ENCODE assay signal across 10 cellular contexts in genomic region chr3:66473637-66474036, GRCh38. TPM values are rescaled to one million over a fixed set of nuclear protein-coding genes. Genes with fewer than 3 reads are reported as not detected.
DNase-seq lines count a peak whose midpoint lies in the region; ATAC-seq, FAIRE-seq and TF ChIP-seq lines count a peak whose summit lies in the region.
"Had no signal": no experiment of that assay in that cellular context is flagged by ENCODE, and none has a peak within 500 bp of the region (broad histone marks: within the 10 kb centered on the region; RNA-seq: fewer than 3 reads in every experiment).

No MANE protein-coding gene starts in this region.

- H3K9me3 ChIP-seq in small intestine (ENCODE audit: control insufficient read depth, low read depth), result no peaks in the 10 kb centered on the region
- H3K9me3 ChIP-seq: A549 had no signal

- peak overlapping the region; percentile 41 to 57 for H3K27ac ChIP-seq in coronary artery
- peak overlapping the region in 1 of 2 donors; percentile 59 for H3K27ac ChIP-seq in small intestine (ENCODE audit: low read depth in 1 of 2, low read length in 1 of 2)

- POLR2A ChIA-PET in activated CD4-positive, alpha-beta T cell treated with anti-CD3 and anti-CD28 coated beads for 36 hours (lab: Charles Lee), result interaction anchor here (0.9 to 1.6 kb wide), 2 partner anchors 19 to 26 kb away, joined by 3 to 5 read pairs; no protein-coding TSS in a partner anchor

- TF ChIP-seq CTCF in coronary artery (IDR thresholded peaks at IDR 0.05), result no peak

- H3K9me3 Mint-ChIP-seq in activated CD4-positive, alpha-beta T cell treated with anti-CD3 and anti-CD28 coated beads for 36 hours (ENCODE audit: low read depth), result no peaks in the 10 kb centered on the region
- H3K9me3 Mint-ChIP-seq: naive thymus-derived CD8-positive, alpha-beta T cell had no signal

- peak overlapping the region; percentile 56 for H3K4me3 Mint-ChIP-seq in activated CD4-positive, alpha-beta T cell treated with anti-CD3 and anti-CD28 coated beads for 36 hours

- H3K4me1 Mint-ChIP-seq in activated CD4-positive, alpha-beta T cell treated with anti-CD3 and anti-CD28 coated beads for 36 hours, result peaks cover 66% of the 10 kb centered on the region

- CTCF ChIA-PET in activated CD4-positive, alpha-beta T cell treated with anti-CD3 and anti-CD28 coated beads for 36 hours (lab: Charles Lee), result interaction anchor here (0.7 to 1.8 kb wide), 4 partner anchors 17 to 526 kb away, joined by 3 to 6 read pairs (median 4); no protein-coding TSS in a partner anchor

- H3K27me3 ChIP-seq in small intestine (ENCODE audit: control insufficient read depth in 2 of 2, insufficient read depth in 2 of 2, low read length in 2 of 2), result no peaks in the 10 kb centered on the region

- peak; percentile 49 for DNase-seq in activated CD4-positive, alpha-beta T cell treated with anti-CD3 and anti-CD28 coated beads for 36 hours
- DNase-seq in activated CD4-positive, alpha-beta T cell treated with anti-CD3 and anti-CD28 coated beads, Interleukin-2, amount 50 U/mL, for 1 hour, result no peak
- DNase-seq in T1000 (lab: John Stamatoyannopoulos, UW) (peak; percentile 47), coronary artery (ENCODE audit: low spot score) (no peak), small intestine (peak; percentile 23), NCI-H1930 (lab: John Stamatoyannopoulos, UW) (no peak)
- DNase-seq: naive thymus-derived CD8-positive, alpha-beta T cell had no signal

- H3K4me1 ChIP-seq in small intestine (ENCODE audit: control insufficient read depth in 2 of 2, insufficient read depth in 1 of 2, low read depth in 1 of 2, low read length in 1 of 2), result peaks cover 11 to 26% of the 10 kb centered on the region in 2 donors

- peak overlapping the region; percentile 16 for H3K4me3 ChIP-seq in coronary artery
- no peak overlapping the region for H3K4me3 ChIP-seq in small intestine (ENCODE audit: low read depth in 1 of 2, low read length in 2 of 2)
- H3K4me3 ChIP-seq: A549 had no signal

- peaks cover 6% of the 10 kb centered on the region for H3K36me3 Mint-ChIP-seq in activated CD4-positive, alpha-beta T cell treated with anti-CD3 and anti-CD28 coated beads for 36 hours (ENCODE audit: low read depth)
- H3K36me3 Mint-ChIP-seq: naive thymus-derived CD8-positive, alpha-beta T cell had no signal

- H3K27ac Mint-ChIP-seq in activated CD4-positive, alpha-beta T cell treated with anti-CD3 and anti-CD28 coated beads for 36 hours, result peak overlapping the region; percentile 92

- no peaks in the 10 kb centered on the region for H3K36me3 ChIP-seq in small intestine (ENCODE audit: control insufficient read depth in 2 of 2, insufficient read depth in 2 of 2, low read length in 2 of 2)

- intact Hi-C loops in activated CD4-positive, alpha-beta T cell treated with anti-CD3 and anti-CD28 coated beads for 36 hours (cut with DNase I, micrococcal nuclease), result loop anchor here (1.0 to 10.0 kb wide), 5 partner anchors 8 to 1181 kb away; partner anchors contain the start of genes SLC25A26 (in 1 of the 2) and SUCLG2 (in 1 of the 2)

- no peak for ATAC-seq in activated CD4-positive, alpha-beta T cell treated with anti-CD3 and anti-CD28 coated beads for 36 hours
- no peak for ATAC-seq in HG03432 (IDR thresholded peaks at IDR 0.05; ENCODE audit: unreplicated experiment)
- ATAC-seq in HG02588 (IDR thresholded peaks at IDR 0.05; ENCODE audit: unreplicated experiment), result no peak
- ATAC-seq: A549 had no signal

- H3K27me3 Mint-ChIP-seq in activated CD4-positive, alpha-beta T cell treated with anti-CD3 and anti-CD28 coated beads for 36 hours, result no peaks in the 10 kb centered on the region
- H3K27me3 Mint-ChIP-seq: naive thymus-derived CD8-positive, alpha-beta T cell had no signal

- FAIRE-seq in small intestine (lab: Jason Lieb, UNC), result no peak
- FAIRE-seq: A549 had no signal

- WGBS in small intestine, 3 donors, result 22 to 33% (median 27%) methylated on average over 11 of the region's 11 CpGs

RNA-seq across cellular contexts. Expression of gene LRIG1, which starts 27.2 kb away (rescaled TPM):
- 10 to 100 TPM; 19.1 to 22.7 TPM for total RNA-seq in activated CD4-positive, alpha-beta T cell treated with anti-CD3 and anti-CD28 coated beads for 36 hours
- polyA plus RNA-seq in small intestine, result 10 to 100 TPM in 1 of 3 donors, 1 to 10 TPM in 2; 3.5 to 39.3 (median 4.5) TPM

Comparison
In these comparisons a context has a peak if more than half of its experiments do, and no peak if none do; other contexts are left out.
1. DNase-seq: peak in activated CD4-positive, alpha-beta T cell treated with anti-CD3 and anti-CD28 coated beads for 36 hours (single experiment), T1000 (single experiment) and small intestine (single experiment); none in activated CD4-positive, alpha-beta T cell treated with anti-CD3 and anti-CD28 coated beads, Interleukin-2, amount 50 U/mL, for 1 hour (single experiment), coronary artery (single experiment) and NCI-H1930 (0 of 2).